Comparison of ENCODE assay signal across 16 cellular contexts in genomic region chr7:7795736-7796135, GRCh38.
DNase-seq lines count a peak whose midpoint lies in the region; ATAC-seq, FAIRE-seq and TF ChIP-seq lines count a peak whose summit lies in the region.
"Had no signal": no experiment of that assay in that cellular context is flagged by ENCODE, and none has a peak within 500 bp of the region (broad histone marks: within the 10 kb centered on the region; RNA-seq: fewer than 3 reads in every experiment).

No MANE protein-coding gene starts in this region.

- no peaks in the 10 kb centered on the region for H4K20me1 ChIP-seq in endothelial cell of umbilical vein (replicated peaks; ENCODE audit: control insufficient read depth, extremely low read depth, insufficient read depth, low read length)

- no peaks in the 10 kb centered on the region for H3K27me3 ChIP-seq in Panc1 (ENCODE audit: control insufficient read depth, insufficient read depth, low read length)
- H3K27me3 ChIP-seq in endothelial cell of umbilical vein (ENCODE audit: control insufficient read depth in 2 of 2, insufficient read depth in 2 of 2, low read length in 2 of 2): no peaks in the 10 kb centered on the region
- H3K27me3 ChIP-seq: dorsolateral prefrontal cortex had no signal

- in situ Hi-C loops in Panc1 (cut with HindIII; ENCODE audit: low pct_unique_long_range_greater_than_20kb, low sequenced_read_pairs): no loop called here

- H3K36me3 ChIP-seq in Panc1 (ENCODE audit: control insufficient read depth, insufficient read depth, low read length) (no peaks in the 10 kb centered on the region), endothelial cell of umbilical vein (ENCODE audit: control insufficient read depth in 2 of 2, extremely low read depth in 1 of 2, insufficient read depth in 2 of 2, low read length in 2 of 2) (no peaks in the 10 kb centered on the region)

- H3K4me3 ChIP-seq in Panc1 (ENCODE audit: low read depth in 2 of 2, low read length in 2 of 2) (no peak overlapping the region), endothelial cell of umbilical vein (replicated peaks in 1 of 3; ENCODE audit: insufficient read depth in 1 of 3, low read depth in 1 of 3, low read length in 3 of 3) (no peak overlapping the region)
- H3K4me3 ChIP-seq: dorsolateral prefrontal cortex, GM23338 had no signal

- BruUV-seq in Panc1 (replicated peaks; lab: Mats Ljungman, UMichigan) (no TSS peak), endothelial cell of umbilical vein (replicated peaks; lab: Mats Ljungman, UMichigan) (no TSS peak)

- no peak overlapping the region for H3K4me3 Mint-ChIP-seq in activated CD4-positive, alpha-beta T cell treated with anti-CD3 and anti-CD28 coated beads for 36 hours
- H3K4me3 Mint-ChIP-seq: GM23338 had no signal

- TF ChIP-seq CTCF in Panc1 (IDR thresholded peaks at IDR 0.05) (no peak), endothelial cell of umbilical vein (IDR thresholded peaks at IDR 0.05; ENCODE audit: extremely low read depth in 1 of 2, insufficient read depth in 1 of 2, low read depth in 1 of 2, low read length in 2 of 2) (no peak), D721Med (IDR thresholded peaks at IDR 0.05; ENCODE audit: insufficient read depth, missing control alignments) (no peak)

- H3K27ac ChIP-seq in Panc1 (ENCODE audit: low read length) (no peak overlapping the region), endothelial cell of umbilical vein (ENCODE audit: insufficient read depth, low read depth, low read length) (peak overlapping the region; percentile 29)
- H3K27ac ChIP-seq: dorsolateral prefrontal cortex had no signal

- no peak for DNase-seq in activated CD4-positive, alpha-beta T cell treated with anti-CD3 and anti-CD28 coated beads for 36 hours
- no peak for DNase-seq in activated CD4-positive, alpha-beta T cell treated with anti-CD3 and anti-CD28 coated beads for 1 hour
- peak; percentile 64 for DNase-seq in Panc1 (ENCODE audit: low read depth, low spot score)
- DNase-seq in endothelial cell of umbilical vein (ENCODE audit: low read depth, low spot score): peak; percentile 53
- peak; percentile 32 for DNase-seq in renal cortical epithelial cell (ENCODE audit: low read depth)
- DNase-seq in activated CD4-positive, CD25-positive, alpha-beta regulatory T cell treated with anti-CD3 and anti-CD28 coated beads, Interleukin-2, amount 50 U/mL, for 72 hours: no peak
- no peak for DNase-seq in D721Med (ENCODE audit: insufficient read length, low spot score)
- DNase-seq: activated naive CD4-positive, alpha-beta T cell; dorsolateral prefrontal cortex; NCI-H1417 treated with DMSO at 0.1 percent for 48 hours; stimulated activated CD4-positive, alpha-beta T cell treated with anti-CD3 and anti-CD28 coated beads, Interleukin-15, amount 100 ng/mL, for 24 hours; stimulated activated naive CD4-positive, alpha-beta T cell treated with Interleukin-2 at 50 U/mL for 16 hours had no signal

- no peak overlapping the region for H3K9ac ChIP-seq in endothelial cell of umbilical vein (replicated peaks; ENCODE audit: extremely low read depth, insufficient read depth, low read length)

- H2AFZ ChIP-seq in endothelial cell of umbilical vein (ENCODE audit: low read depth, low read length): peak overlapping the region; percentile 54
- H2AFZ ChIP-seq: GM23338 had no signal

- H3K79me2 ChIP-seq in endothelial cell of umbilical vein (ENCODE audit: control insufficient read depth, insufficient read depth, low read length): no peaks in the 10 kb centered on the region

- FAIRE-seq in endothelial cell of umbilical vein (lab: Jason Lieb, UNC) (peak; percentile 63), D721Med (lab: Jason Lieb, UNC) (no peak)
- FAIRE-seq: A204.1, G401.6 had no signal

- dilution Hi-C loops in endothelial cell of umbilical vein (cut with MboI; ENCODE audit: extremely low pct_ligation_motif_present, low sequenced_read_pairs): no loop called here

- no peak overlapping the region for H3K27ac Mint-ChIP-seq in activated CD4-positive, alpha-beta T cell treated with anti-CD3 and anti-CD28 coated beads for 36 hours

- ATAC-seq in activated CD4-positive, alpha-beta T cell treated with anti-CD3 and anti-CD28 coated beads for 36 hours: peak; percentile 65
- ATAC-seq in Panc1 (peak; percentile 83), HG02759 (IDR thresholded peaks at IDR 0.05; ENCODE audit: unreplicated experiment) (no peak)
- ATAC-seq: GM23338 had no signal

- H3K4me1 Mint-ChIP-seq in activated CD4-positive, alpha-beta T cell treated with anti-CD3 and anti-CD28 coated beads for 36 hours: no peaks in the 10 kb centered on the region

- CTCF ChIA-PET in activated CD4-positive, alpha-beta T cell treated with anti-CD3 and anti-CD28 coated beads for 36 hours (lab: Charles Lee): interaction anchor here (1.4 kb wide), 1 partner anchor 10 kb away, joined by 4 read pairs; no protein-coding TSS in a partner anchor
- CTCF ChIA-PET in Panc1 (lab: Charles Lee) (no interaction called here), endothelial cell of umbilical vein (lab: Charles Lee) (no interaction called here)

- peak overlapping the region; percentile 24 for H3K4me2 ChIP-seq in endothelial cell of umbilical vein (ENCODE audit: insufficient read depth, low read length)
- H3K4me2 ChIP-seq: GM23338 had no signal

- no peaks in the 10 kb centered on the region for H3K27me3 Mint-ChIP-seq in activated CD4-positive, alpha-beta T cell treated with anti-CD3 and anti-CD28 coated beads for 36 hours

- POLR2A ChIA-PET in activated CD4-positive, alpha-beta T cell treated with anti-CD3 and anti-CD28 coated beads for 36 hours (lab: Charles Lee): no interaction called here
- POLR2A ChIA-PET in Panc1 (lab: Charles Lee) (no interaction called here), endothelial cell of umbilical vein (lab: Charles Lee) (no interaction called here)

- peaks cover 12% of the 10 kb centered on the region for H3K4me1 ChIP-seq in Panc1 (ENCODE audit: control insufficient read depth, insufficient read depth, low read length)
- peaks cover 5% of the 10 kb centered on the region for H3K4me1 ChIP-seq in endothelial cell of umbilical vein (ENCODE audit: control insufficient read depth, extremely low read depth, insufficient read depth, low read length)

- intact Hi-C loops in activated CD4-positive, alpha-beta T cell treated with anti-CD3 and anti-CD28 coated beads for 36 hours (cut with DNase I, micrococcal nuclease): no loop called here
- intact Hi-C loops in Panc1 (cut with micrococcal nuclease; ENCODE audit: unreplicated experiment): no loop called here
- intact Hi-C loops in endothelial cell of umbilical vein (cut with micrococcal nuclease): no loop called here

- no peaks in the 10 kb centered on the region for H3K9me1 ChIP-seq in endothelial cell of umbilical vein (replicated peaks; ENCODE audit: control insufficient read depth, extremely low read depth, insufficient read depth, low read length)

- H3K9me3 Mint-ChIP-seq in activated CD4-positive, alpha-beta T cell treated with anti-CD3 and anti-CD28 coated beads for 36 hours (ENCODE audit: low read depth): peaks cover 3% of the 10 kb centered on the region

- no peak for TF ChIP-seq POLR2A in endothelial cell of umbilical vein (IDR thresholded peaks at IDR 0.05; ENCODE audit: low read depth, low read length)

- H3K36me3 Mint-ChIP-seq in activated CD4-positive, alpha-beta T cell treated with anti-CD3 and anti-CD28 coated beads for 36 hours (ENCODE audit: low read depth): peaks cover 26% of the 10 kb centered on the region

- H3K9me3 ChIP-seq in Panc1 (ENCODE audit: control insufficient read depth, insufficient read depth, low read depth, low read length) (no peaks in the 10 kb centered on the region), endothelial cell of umbilical vein (replicated peaks; ENCODE audit: control insufficient read depth, insufficient read depth, low read length) (no peaks in the 10 kb centered on the region)

TF ChIP-seq in endothelial cell of umbilical vein, 7 proteins besides CTCF, POLR2A, EP300 and RAD21:
- TF ChIP-seq FOS (IDR thresholded peaks at IDR 0.05; ENCODE audit: borderline replicate concordance, insufficient read depth, low read length) (peak; percentile 83), JUN (IDR thresholded peaks at IDR 0.05; ENCODE audit: borderline replicate concordance, insufficient read depth, insufficient read length, low read depth) (peak; percentile 52), GATA2 (IDR thresholded peaks at IDR 0.05; ENCODE audit: insufficient read depth, insufficient read length, low read depth, low read length) (peak; percentile 98), POLR2AphosphoS5 (IDR thresholded peaks at IDR 0.05; ENCODE audit: insufficient read depth, low read depth, low read length) (peak; percentile 49), MYC (IDR thresholded peaks at IDR 0.05; ENCODE audit: low read depth, low read length) (no peak), MAX (IDR thresholded peaks at IDR 0.05; ENCODE audit: insufficient read depth, insufficient read length) (no peak), EZH2 (IDR thresholded peaks at IDR 0.05; ENCODE audit: borderline replicate concordance, low read depth, low read length, severe bottlenecking) (no peak)

Comparison
In these comparisons a context has a peak if more than half of its experiments do, and no peak if none do; other contexts are left out.
1. DNase-seq: peak in Panc1 (single experiment), endothelial cell of umbilical vein (single experiment) and renal cortical epithelial cell (single experiment); none in activated CD4-positive, alpha-beta T cell treated with anti-CD3 and anti-CD28 coated beads for 36 hours (single experiment), activated CD4-positive, alpha-beta T cell treated with anti-CD3 and anti-CD28 coated beads for 1 hour (single experiment), activated CD4-positive, CD25-positive, alpha-beta regulatory T cell treated with anti-CD3 and anti-CD28 coated beads, Interleukin-2, amount 50 U/mL, for 72 hours (single experiment) and D721Med (single experiment).